ENCODE assay signal across 29 cellular contexts in the genomic region with DNA sequence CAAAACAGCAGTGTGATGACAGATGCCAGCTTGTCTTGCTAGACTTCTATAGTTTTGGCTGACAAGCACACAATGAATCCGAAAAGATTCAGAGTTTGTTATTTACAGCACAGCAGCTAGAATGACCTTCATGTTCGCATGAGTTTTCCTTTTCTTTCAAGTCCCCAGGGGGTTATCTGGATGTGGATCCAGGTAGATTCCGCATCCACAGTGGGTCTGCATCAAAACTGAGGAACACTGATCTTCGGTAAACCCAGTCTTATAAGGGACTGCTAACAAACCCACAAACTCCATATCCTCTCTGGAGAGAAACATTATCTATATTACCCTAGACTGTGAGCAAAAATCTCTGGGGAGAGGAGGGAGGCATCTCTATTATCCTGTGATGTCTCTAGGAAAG.
"Had no signal": no experiment of that assay in that cellular context is flagged by ENCODE, and none has a peak within 500 bp of the region (broad histone marks: within the 10 kb centered on the region; RNA-seq: fewer than 3 reads in every experiment).

No MANE protein-coding gene starts in this region.

- H3K36me3 Mint-ChIP-seq: activated naive CD8-positive, alpha-beta T cell treated with anti-CD3 and anti-CD28 coated beads, Interleukin-2, amount 10 ng/mL, durations not matched to agents 7 days and 5 days had no signal

- H3K9me3 Mint-ChIP-seq: activated T-helper 2 cell treated with anti-CD3 and anti-CD28 coated beads, Interferon-gamma antibody, Interleukin-2, Interleukin-4, amounts not matched to agents 10 μg/mL and 5 μg/mL and 100 μg/mL, durations not matched to agents 14 hours and 24 hours and 36 hours had no signal

- H3K4me1 ChIP-seq: adrenal gland, body of pancreas had no signal

- H3K9me3 ChIP-seq: adrenal gland, body of pancreas had no signal

- H3K4me3 Mint-ChIP-seq: activated CD4-positive, alpha-beta T cell treated with anti-CD3 and anti-CD28 coated beads for 36 hours; activated CD8-positive, alpha-beta T cell treated with anti-CD3 and anti-CD28 coated beads for 36 hours; activated naive CD8-positive, alpha-beta T cell treated with anti-CD3 and anti-CD28 coated beads, Interleukin-2, amount 10 ng/mL, durations not matched to agents 7 days and 5 days; activated T-cell treated with anti-CD3 and anti-CD28 coated beads, Interleukin-2, amount 50 U/mL, for 72 hours had no signal

- H3K27ac Mint-ChIP-seq: activated CD4-positive, alpha-beta T cell treated with anti-CD3 and anti-CD28 coated beads for 36 hours; activated CD8-positive, alpha-beta T cell treated with anti-CD3 and anti-CD28 coated beads for 36 hours; activated naive CD8-positive, alpha-beta T cell treated with anti-CD3 and anti-CD28 coated beads, Interleukin-2, amount 10 ng/mL, durations not matched to agents 7 days and 5 days; activated T-cell treated with anti-CD3 and anti-CD28 coated beads, Interleukin-2, amount 50 U/mL, for 72 hours; activated T-helper 2 cell treated with anti-CD3 and anti-CD28 coated beads, Interferon-gamma antibody, Interleukin-2, Interleukin-4, amounts not matched to agents 10 μg/mL and 5 μg/mL and 100 μg/mL, durations not matched to agents 14 hours and 24 hours and 36 hours had no signal

- H3K27me3 ChIP-seq: adrenal gland, body of pancreas had no signal

- H3K36me3 ChIP-seq: adrenal gland had no signal

- DNase-seq: activated CD4-positive, alpha-beta T cell treated with anti-CD3 and anti-CD28 coated beads for 36 hours; activated CD4-positive, alpha-beta T cell treated with anti-CD3 and anti-CD28 coated beads, Interleukin-2, amount 50 U/mL, for 1 hour; activated CD8-positive, alpha-beta memory T cell treated with anti-CD3 and anti-CD28 coated beads, Interleukin-2, amount 50 U/mL, for 4 hours; activated CD8-positive, alpha-beta T cell treated with anti-CD3 and anti-CD28 coated beads for 36 hours; activated naive CD4-positive, alpha-beta T cell treated with anti-CD3 and anti-CD28 coated beads, Interleukin-2, amount 50 U/mL, for 16 hours; activated naive CD8-positive, alpha-beta T cell treated with anti-CD3 and anti-CD28 coated beads, Interleukin-2, amount 10 ng/mL, durations not matched to agents 7 days and 5 days; activated T-cell treated with anti-CD3 and anti-CD28 coated beads, Interleukin-2, amount 50 U/mL, for 72 hours; adrenal gland; aorta; body of pancreas; central memory CD4-positive, alpha-beta T cell; KG1; NCI-H1092; NCI-H1417; NCI-H1694; NCI-H2029; NCI-H2107; NCI-H2171 treated with DMSO at 0.1 percent for 48 hours; NCI-H226; NCI-H510A; NCI-H526 treated with DMSO at 0.1 percent for 48 hours; NCI-H82; RPMI8226; T-helper 1 cell had no signal

- ATAC-seq: activated CD4-positive, alpha-beta T cell treated with anti-CD3 and anti-CD28 coated beads for 36 hours; activated CD8-positive, alpha-beta T cell treated with anti-CD3 and anti-CD28 coated beads for 36 hours; activated T-cell treated with anti-CD3 and anti-CD28 coated beads, Interleukin-2, amount 50 U/mL, for 72 hours; body of pancreas; Panc1; Right ventricle myocardium inferior had no signal

- H3K27me3 Mint-ChIP-seq: activated CD4-positive, alpha-beta T cell treated with anti-CD3 and anti-CD28 coated beads for 36 hours; activated CD8-positive, alpha-beta T cell treated with anti-CD3 and anti-CD28 coated beads for 36 hours; activated naive CD8-positive, alpha-beta T cell treated with anti-CD3 and anti-CD28 coated beads, Interleukin-2, amount 10 ng/mL, durations not matched to agents 7 days and 5 days had no signal

- H3K4me3 ChIP-seq: adrenal gland, body of pancreas, SK-N-MC had no signal

- H3K27ac ChIP-seq: adrenal gland, body of pancreas, SK-N-MC, VCaP had no signal

- H3K4me1 Mint-ChIP-seq: activated CD4-positive, alpha-beta T cell treated with anti-CD3 and anti-CD28 coated beads for 36 hours; activated naive CD8-positive, alpha-beta T cell treated with anti-CD3 and anti-CD28 coated beads, Interleukin-2, amount 10 ng/mL, durations not matched to agents 7 days and 5 days had no signal
